16 cellular contexts compared by ENCODE assay signal in the genomic region with DNA sequence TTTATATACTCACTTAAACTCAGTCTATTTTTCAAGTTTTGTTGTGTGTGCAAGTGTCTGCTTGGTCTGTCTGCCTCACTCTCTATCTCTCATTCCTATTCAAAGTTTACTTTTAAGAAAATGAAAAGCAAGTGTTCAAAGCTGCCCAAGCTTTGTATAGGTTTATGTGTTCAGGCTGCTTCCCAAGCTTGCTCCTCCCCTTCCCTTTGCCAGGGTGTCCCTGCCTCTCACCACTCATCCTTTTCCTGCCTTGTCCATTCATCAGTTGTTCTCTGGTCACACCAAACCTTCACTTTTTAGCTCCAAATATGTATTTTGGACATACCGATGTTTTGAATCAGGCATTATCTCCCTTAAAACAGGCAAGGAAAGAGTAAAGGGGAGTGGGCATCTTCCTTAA. TPM values are rescaled to one million over a fixed set of nuclear protein-coding genes. Genes with fewer than 3 reads are reported as not detected.
A peak's percentile ranks its signal among the peaks of the same experiment; 100 is the strongest.
DNase-seq lines count a peak whose midpoint lies in the region; ATAC-seq, FAIRE-seq and TF ChIP-seq lines count a peak whose summit lies in the region.
"Had no signal": no experiment of that assay in that cellular context is flagged by ENCODE, and none has a peak within 500 bp of the region (broad histone marks: within the 10 kb centered on the region; RNA-seq: fewer than 3 reads in every experiment).

No MANE protein-coding gene starts in this region.

- intact Hi-C loops in activated CD4-positive, alpha-beta T cell treated with anti-CD3 and anti-CD28 coated beads, Interleukin-2, amount 10 ng/mL, durations not matched to agents 24 days and 14 days (cut with micrococcal nuclease): no loop called here
- intact Hi-C loops in GM12878 (cut with micrococcal nuclease; ENCODE audit: unreplicated experiment): no loop called here
- intact Hi-C loops in transverse colon (cut with DNase I; ENCODE audit: low total_unique reads): no loop called here

- peaks cover under 1% of the 10 kb centered on the region for H3K9me1 ChIP-seq in keratinocyte (ENCODE audit: control insufficient read depth, extremely low read depth, insufficient read depth, low read length)

- DNase-seq in activated CD4-positive, alpha-beta T cell treated with anti-CD3 and anti-CD28 coated beads, Interleukin-2, amount 10 ng/mL, durations not matched to agents 24 days and 14 days: peak; percentile 38
- no peak for DNase-seq in activated CD4-positive, alpha-beta T cell treated with anti-CD3 and anti-CD28 coated beads, Interleukin-2, amount 10 ng/mL, durations not matched to agents 7 days and 5 days
- DNase-seq in GM12878 (ENCODE audit: low read depth, low spot score) (no peak), keratinocyte (ENCODE audit: low read depth, low spot score) (no peak), transverse colon (no peak), NCI-H2227 (lab: John Stamatoyannopoulos, UW; ENCODE audit: unreplicated experiment) (no peak), NCI-H226 (no peak)
- DNase-seq: ACHN; activated CD4-positive, alpha-beta memory T cell treated with anti-CD3 and anti-CD28 coated beads, Interleukin-2, amount 10 ng/mL, durations not matched to agents 7 days and 5 days; DND-41; endodermal cell; NCI-H1694 had no signal

- TF ChIP-seq RAD21 in GM12878 (IDR thresholded peaks at IDR 0.05; ENCODE audit: insufficient read depth, low read depth, low read length): no peak

- H3K79me2 ChIP-seq in GM12878 (ENCODE audit: control insufficient read depth, insufficient read depth, low read length) (peaks cover 79% of the 10 kb centered on the region), keratinocyte (ENCODE audit: control insufficient read depth, insufficient read depth, low read length) (no peaks in the 10 kb centered on the region)

- H3K9me3 Mint-ChIP-seq in activated CD4-positive, alpha-beta T cell treated with anti-CD3 and anti-CD28 coated beads, Interleukin-2, amount 10 ng/mL, durations not matched to agents 24 days and 14 days: no peaks in the 10 kb centered on the region
- H3K9me3 Mint-ChIP-seq in activated CD4-positive, alpha-beta T cell treated with anti-CD3 and anti-CD28 coated beads, Interleukin-2, amount 10 ng/mL, durations not matched to agents 7 days and 5 days: no peaks in the 10 kb centered on the region
- H3K9me3 Mint-ChIP-seq: activated CD4-positive, alpha-beta memory T cell treated with anti-CD3 and anti-CD28 coated beads, Interleukin-2, amount 10 ng/mL, durations not matched to agents 7 days and 5 days; endodermal cell; nephron; T-helper 1 cell treated with Interleukin-12 subunit alpha and Interleukin-12 subunit beta and Interleukin-4 antibody, amounts not matched to agents 30 μg/mL and 1 μg/mL, for 36 hours had no signal

- peaks cover 2% of the 10 kb centered on the region for H3K4me1 Mint-ChIP-seq in activated CD4-positive, alpha-beta T cell treated with anti-CD3 and anti-CD28 coated beads, Interleukin-2, amount 10 ng/mL, durations not matched to agents 24 days and 14 days
- H3K4me1 Mint-ChIP-seq in activated CD4-positive, alpha-beta T cell treated with anti-CD3 and anti-CD28 coated beads, Interleukin-2, amount 10 ng/mL, durations not matched to agents 7 days and 5 days: no peaks in the 10 kb centered on the region
- H3K4me1 Mint-ChIP-seq: activated CD4-positive, alpha-beta memory T cell treated with anti-CD3 and anti-CD28 coated beads, Interleukin-2, amount 10 ng/mL, durations not matched to agents 7 days and 5 days had no signal

- no peak overlapping the region for H3K4me3 ChIP-seq in GM12878
- H3K4me3 ChIP-seq in keratinocyte (ENCODE audit: control insufficient read depth in 2 of 3, extremely low read depth in 1 of 3, insufficient read depth in 2 of 3, low read depth in 1 of 3, low read length in 3 of 3): no peak overlapping the region
- no peak overlapping the region for H3K4me3 ChIP-seq in transverse colon

- dilution Hi-C loops in keratinocyte (cut with MboI; ENCODE audit: extremely low pct_ligation_motif_present, low sequenced_read_pairs): no loop called here

- H3K27me3 Mint-ChIP-seq in activated CD4-positive, alpha-beta T cell treated with anti-CD3 and anti-CD28 coated beads, Interleukin-2, amount 10 ng/mL, durations not matched to agents 24 days and 14 days: no peaks in the 10 kb centered on the region
- no peaks in the 10 kb centered on the region for H3K27me3 Mint-ChIP-seq in activated CD4-positive, alpha-beta T cell treated with anti-CD3 and anti-CD28 coated beads, Interleukin-2, amount 10 ng/mL, durations not matched to agents 7 days and 5 days
- H3K27me3 Mint-ChIP-seq: activated CD4-positive, alpha-beta memory T cell treated with anti-CD3 and anti-CD28 coated beads, Interleukin-2, amount 10 ng/mL, durations not matched to agents 7 days and 5 days; activated naive CD8-positive, alpha-beta T cell had no signal

- no peak overlapping the region for H3K4me3 Mint-ChIP-seq in activated CD4-positive, alpha-beta T cell treated with anti-CD3 and anti-CD28 coated beads, Interleukin-2, amount 10 ng/mL, durations not matched to agents 24 days and 14 days
- no peak overlapping the region for H3K4me3 Mint-ChIP-seq in activated CD4-positive, alpha-beta T cell treated with anti-CD3 and anti-CD28 coated beads, Interleukin-2, amount 10 ng/mL, durations not matched to agents 7 days and 5 days
- H3K4me3 Mint-ChIP-seq: activated CD4-positive, alpha-beta memory T cell treated with anti-CD3 and anti-CD28 coated beads, Interleukin-2, amount 10 ng/mL, durations not matched to agents 7 days and 5 days; activated naive CD8-positive, alpha-beta T cell; endodermal cell; nephron; T-helper 1 cell treated with Interleukin-12 subunit alpha and Interleukin-12 subunit beta and Interleukin-4 antibody, amounts not matched to agents 30 μg/mL and 1 μg/mL, for 36 hours had no signal

- H4K20me1 ChIP-seq in GM12878 (ENCODE audit: control insufficient read depth, insufficient read depth) (no peaks in the 10 kb centered on the region), keratinocyte (ENCODE audit: control insufficient read depth, extremely low read depth, insufficient read depth, low read length) (no peaks in the 10 kb centered on the region)

- FAIRE-seq in GM12878 (lab: Jason Lieb, UNC) (no peak), keratinocyte (lab: Jason Lieb, UNC) (peak; percentile 44)

- H3K4me2 ChIP-seq in GM12878 (ENCODE audit: control insufficient read depth, insufficient read depth) (peak overlapping the region; percentile 67), keratinocyte (ENCODE audit: control insufficient read depth, extremely low read depth, insufficient read depth, low read depth, low read length) (no peak overlapping the region)

- no peaks in the 10 kb centered on the region for H3K27me3 ChIP-seq in GM12878 (replicated peaks in 1 of 2; ENCODE audit: control insufficient read depth in 2 of 2, insufficient read depth in 2 of 2, low read length in 1 of 2)
- no peaks in the 10 kb centered on the region for H3K27me3 ChIP-seq in keratinocyte (ENCODE audit: control insufficient read depth, extremely low read depth, insufficient read depth, low read length)
- no peaks in the 10 kb centered on the region for H3K27me3 ChIP-seq in transverse colon

- H2AFZ ChIP-seq in GM12878 (ENCODE audit: control insufficient read depth, low read depth, low read length): no peak overlapping the region
- no peak overlapping the region for H2AFZ ChIP-seq in keratinocyte (ENCODE audit: control insufficient read depth, low read length)

- in situ Hi-C loops in GM12878 (cut with MboI): no loop called here
- in situ Hi-C loops in transverse colon (cut with MboI; ENCODE audit: low pct_ligation_motif_present in 1 of 4, low pct_unique_long_range_greater_than_20kb in 1 of 4, low sequenced_read_pairs in 3 of 4): no loop called here

- ATAC-seq in GM12878: peak; percentile 4; the same call in 2 of the 3 replicates
- no peak for ATAC-seq in HG02852 (IDR thresholded peaks at IDR 0.05; ENCODE audit: unreplicated experiment)

- H3K4me1 ChIP-seq in GM12878 (ENCODE audit: control insufficient read depth, insufficient read depth, low read length) (peaks cover 35% of the 10 kb centered on the region), keratinocyte (ENCODE audit: control insufficient read depth, extremely low read depth, insufficient read depth, low read length) (no peaks in the 10 kb centered on the region), transverse colon (peaks cover 11 to 46% (median 32%) of the 10 kb centered on the region in 4 donors)

- RAD21 ChIA-PET in GM12878 (lab: Charles Lee; ENCODE audit: unreplicated experiment): interaction anchor here (0.6 to 15.9 kb wide), 29 partner anchors 9 to 333 kb away, joined by 3 to 215 read pairs (median 6); a partner anchor contains a TSS

- H3K9ac ChIP-seq in GM12878 (ENCODE audit: control insufficient read depth, insufficient read depth, low read length) (0 out of 2 replicates have a peak overlapping the region, but pooled peaks have one; percentile 30), keratinocyte (ENCODE audit: control insufficient read depth, extremely low read depth, insufficient read depth, low read length) (no peak overlapping the region)

- TF ChIP-seq POLR2A in GM12878 (IDR thresholded peaks at IDR 0.05; ENCODE audit: low read depth, low read length) (no peak), transverse colon (IDR thresholded peaks at IDR 0.05) (no peak)

- POLR2A ChIA-PET in activated CD4-positive, alpha-beta T cell treated with anti-CD3 and anti-CD28 coated beads, Interleukin-2, amount 10 ng/mL, durations not matched to agents 7 days and 5 days (lab: Charles Lee): interaction anchor here (0.6 kb wide), 1 partner anchor 21 kb away, joined by 3 read pairs; no protein-coding TSS in a partner anchor
- POLR2A ChIA-PET in GM12878 (lab: Charles Lee): interaction anchor here (0.6 to 3.9 kb wide), 26 partner anchors 8 to 123 kb away, joined by 3 to 30 read pairs (median 4); a partner anchor contains a TSS

- no peak for TF ChIP-seq EP300 in GM12878 (IDR thresholded peaks at IDR 0.05; ENCODE audit: borderline replicate concordance in 1 of 2, control insufficient read depth in 1 of 2, low read depth in 2 of 2, low read length in 2 of 2)
- no peak for TF ChIP-seq EP300 in transverse colon (IDR thresholded peaks at IDR 0.05; ENCODE audit: low read depth)

- peaks cover 2 to 6% of the 10 kb centered on the region in 2 experiments; a peak in 1 of 4 replicates for H3K36me3 ChIP-seq in GM12878 (ENCODE audit: control insufficient read depth in 2 of 2, insufficient read depth in 2 of 2, low read length in 1 of 2)
- no peaks in the 10 kb centered on the region for H3K36me3 ChIP-seq in keratinocyte (ENCODE audit: control insufficient read depth in 2 of 2, extremely low read depth in 1 of 2, insufficient read depth in 2 of 2, low read length in 2 of 2)
- no peaks in the 10 kb centered on the region for H3K36me3 ChIP-seq in transverse colon

- SMC1A ChIA-PET in GM12878 (lab: Charles Lee; ENCODE audit: uncharacterized antibody, unreplicated experiment): interaction anchor here (0.7 to 16.5 kb wide), 28 partner anchors 9 to 270 kb away, joined by 3 to 491 read pairs (median 6); a partner anchor contains a TSS

- no TSS peak for BruUV-seq in GM12878 (replicated peaks; lab: Mats Ljungman, UMichigan)

- CTCF ChIA-PET in activated CD4-positive, alpha-beta T cell treated with anti-CD3 and anti-CD28 coated beads, Interleukin-2, amount 10 ng/mL, durations not matched to agents 7 days and 5 days (lab: Charles Lee): interaction anchor here (0.6 to 1.5 kb wide), 3 partner anchors 10 to 256 kb away, joined by 3 to 4 read pairs (median 3); no protein-coding TSS in a partner anchor
- CTCF ChIA-PET in GM12878 (lab: Yijun Ruan, JAX): interaction anchor here (0.7 to 12.1 kb wide), 21 partner anchors 9 to 400 kb away, joined by 3 to 125 read pairs (median 4); a partner anchor contains a TSS

- H3K27ac Mint-ChIP-seq in activated CD4-positive, alpha-beta T cell treated with anti-CD3 and anti-CD28 coated beads, Interleukin-2, amount 10 ng/mL, durations not matched to agents 24 days and 14 days: no peak overlapping the region
- no peak overlapping the region for H3K27ac Mint-ChIP-seq in activated CD4-positive, alpha-beta T cell treated with anti-CD3 and anti-CD28 coated beads, Interleukin-2, amount 10 ng/mL, durations not matched to agents 7 days and 5 days
- H3K27ac Mint-ChIP-seq: activated CD4-positive, alpha-beta memory T cell treated with anti-CD3 and anti-CD28 coated beads, Interleukin-2, amount 10 ng/mL, durations not matched to agents 7 days and 5 days; activated naive CD8-positive, alpha-beta T cell; endodermal cell; nephron; T-helper 1 cell treated with Interleukin-12 subunit alpha and Interleukin-12 subunit beta and Interleukin-4 antibody, amounts not matched to agents 30 μg/mL and 1 μg/mL, for 36 hours had no signal

- TF ChIP-seq CTCF in GM12878 (IDR thresholded peaks at IDR 0.05 in 2 of 3, conservative IDR thresholded peaks at IDR 0.05 in 1 of 3; ENCODE audit: control insufficient read depth in 2 of 3, extremely low read depth in 1 of 3, insufficient read depth in 1 of 3, low read depth in 3 of 3, low read length in 3 of 3) (no peak), keratinocyte (optimal IDR thresholded peaks at IDR 0.05 in 1 of 3, IDR thresholded peaks at IDR 0.05 in 1 of 3, conservative IDR thresholded peaks at IDR 0.05 in 1 of 3; ENCODE audit: extremely low read depth in 1 of 3, insufficient read depth in 2 of 3, low read length in 3 of 3) (no peak), transverse colon (IDR thresholded peaks at IDR 0.05) (no peak)

- H3K27ac ChIP-seq in GM12878 (ENCODE audit: control insufficient read depth, insufficient read depth): peak overlapping the region; percentile 70
- no peak overlapping the region for H3K27ac ChIP-seq in keratinocyte (ENCODE audit: control insufficient read depth, insufficient read depth, low read length)
- H3K27ac ChIP-seq in transverse colon: peak overlapping the region in 3 of 4 donors; percentile 14 to 38 (median 32)

- H3K9me3 ChIP-seq in GM12878 (replicated peaks; ENCODE audit: control insufficient read depth, insufficient read depth, low read length) (no peaks in the 10 kb centered on the region), keratinocyte (ENCODE audit: control insufficient read depth, low read depth, low read length) (no peaks in the 10 kb centered on the region), transverse colon (no peaks in the 10 kb centered on the region)

- 93% methylated on average over 1 of the region's 1 CpG for WGBS in GM12878 (ENCODE audit: insufficient coverage, insufficient replicate concordance, low lambda C conversion rate, missing lambda C conversion rate)
- 93 to 94% methylated on average over 1 of the region's 1 CpG for WGBS in transverse colon (ENCODE audit: low coverage in 1 of 2), 2 donors

- no peaks in the 10 kb centered on the region for H3K36me3 Mint-ChIP-seq in activated CD4-positive, alpha-beta T cell treated with anti-CD3 and anti-CD28 coated beads, Interleukin-2, amount 10 ng/mL, durations not matched to agents 24 days and 14 days (ENCODE audit: low read depth)
- peaks cover 3% of the 10 kb centered on the region for H3K36me3 Mint-ChIP-seq in activated CD4-positive, alpha-beta T cell treated with anti-CD3 and anti-CD28 coated beads, Interleukin-2, amount 10 ng/mL, durations not matched to agents 7 days and 5 days (ENCODE audit: low read depth)

RNA-seq across cellular contexts. Expression of a gene that starts 41.3 kb away (rescaled TPM):
- 22.8 and 23.0 TPM in 2 replicates for total RNA-seq in activated CD4-positive, alpha-beta T cell treated with anti-CD3 and anti-CD28 coated beads, Interleukin-2, amount 10 ng/mL, durations not matched to agents 24 days and 14 days
- total RNA-seq in activated CD4-positive, alpha-beta T cell treated with anti-CD3 and anti-CD28 coated beads, Interleukin-2, amount 10 ng/mL, durations not matched to agents 7 days and 5 days: 10 to 100 TPM; 18.2 to 20.4 TPM
- total RNA-seq in GM12878 (2013; cell fraction: nucleolus; rRNA removed): 283 and 300 TPM in 2 replicates
- total RNA-seq in GM12878 (2014; rRNA removed) (92.7 and 120 TPM in 2 replicates), GM12878 (2014; rRNA removed; fragmentation: Illumina TruSeq; extraction: Trizol) (130 and 131 TPM in 2 replicates), GM12878 (2021) (110 and 131 TPM in 2 replicates), transverse colon (10 to 100 TPM; 18.5 to 51.8 (median 40.9) TPM)
- 19.4 TPM for polyA plus RNA-seq in GM12878 (2011; ENCODE audit: low read depth)
- polyA plus RNA-seq in GM12878 (2011; rRNA removed) (121 and 218 TPM in 2 replicates), GM12878 (2014; fragmentation: Illumina TruSeq; extraction: Trizol) (134 and 173 TPM in 2 replicates), GM12878 (2014; fragmentation: Nextera tagmentation; extraction: Ambion mirVana) (10 to 100 TPM; 43.0 to 50.2 TPM), GM12878 (2014; rRNA removed) (76.8 and 90.8 TPM in 2 replicates), GM12878 (2016; fragmentation: Nextera tagmentation; extraction: Ambion mirVana) (100 to 1,000 TPM; 144 to 154 TPM), keratinocyte (8.6 to 25.4 TPM (median 19.0 TPM) in 3 replicates)
- polyA plus RNA-seq in GM12878 (2011; cell fraction: cytosol; rRNA removed): 24.3 and 29.2 TPM in 2 replicates
- 70.9 and 75.1 TPM in 2 replicates for polyA plus RNA-seq in GM12878 (2011; cell fraction: nucleus; rRNA removed)
- 40.8 and 44.4 TPM in 2 replicates for polyA plus RNA-seq in GM12878 (2012)
- 41.8 and 75.6 TPM in 2 replicates for polyA minus RNA-seq in GM12878 (2011; rRNA and poly(A)+ RNA removed)
- polyA minus RNA-seq in GM12878 (2011; cell fraction: cytosol; rRNA and poly(A)+ RNA removed): 35.9 and 43.5 TPM in 2 replicates
- polyA minus RNA-seq in GM12878 (2011; cell fraction: nucleus; rRNA and poly(A)+ RNA removed): 36.5 and 60.8 TPM in 2 replicates
- 92.6 TPM for polyA plus RNA-seq in keratinocyte (2011; ENCODE audit: low read depth)
- 10.3 and 19.1 TPM in 2 replicates for polyA plus RNA-seq in keratinocyte (2011; cell fraction: cytosol; rRNA removed)
- polyA plus RNA-seq in keratinocyte (2011; cell fraction: nucleus; rRNA removed): 20.7 and 21.8 TPM in 2 replicates
- 11.1 and 18.0 TPM in 2 replicates for polyA plus RNA-seq in keratinocyte (2012; ENCODE audit: low replicate concordance)
- 2.2 to 16.0 TPM (median 14.1 TPM) in 3 replicates for polyA minus RNA-seq in keratinocyte
- 9.8 TPM for polyA minus RNA-seq in keratinocyte (2011; cell fraction: cytosol; rRNA and poly(A)+ RNA removed)
- polyA minus RNA-seq in keratinocyte (2011; cell fraction: nucleus; rRNA and poly(A)+ RNA removed): 14.5 and 30.5 TPM in 2 replicates

RNA-seq across cellular contexts. Expression of a gene that starts 47.2 kb away (rescaled TPM):
- 55.9 and 58.8 TPM in 2 replicates for total RNA-seq in activated CD4-positive, alpha-beta T cell treated with anti-CD3 and anti-CD28 coated beads, Interleukin-2, amount 10 ng/mL, durations not matched to agents 24 days and 14 days
- 10 to 100 TPM; 17.3 to 18.0 TPM for total RNA-seq in activated CD4-positive, alpha-beta T cell treated with anti-CD3 and anti-CD28 coated beads, Interleukin-2, amount 10 ng/mL, durations not matched to agents 7 days and 5 days
- total RNA-seq in GM12878 (2013; cell fraction: nucleolus; rRNA removed): 49.7 and 52.1 TPM in 2 replicates
- total RNA-seq in GM12878 (2014; rRNA removed) (37.2 and 40.4 TPM in 2 replicates), GM12878 (2014; rRNA removed; fragmentation: Illumina TruSeq; extraction: Trizol) (53.6 TPM in 2 replicates), GM12878 (2021) (47.2 and 51.7 TPM in 2 replicates), transverse colon (1 to 10 TPM in 2 of 4 donors, under 1 TPM in 2; 0.75 to 1.7 (median 1.3) TPM)
- 13.3 TPM for polyA plus RNA-seq in GM12878 (2011; ENCODE audit: low read depth)
- polyA plus RNA-seq in GM12878 (2011; rRNA removed) (48.0 and 80.9 TPM in 2 replicates), GM12878 (2014; fragmentation: Illumina TruSeq; extraction: Trizol) (33.9 and 41.1 TPM in 2 replicates), GM12878 (2014; fragmentation: Nextera tagmentation; extraction: Ambion mirVana) (10 to 100 TPM in 1 of 2 experiments, 1 to 10 TPM in 1; 7.9 to 13.1 TPM), GM12878 (2014; rRNA removed) (19.2 and 25.2 TPM in 2 replicates), GM12878 (2016; fragmentation: Nextera tagmentation; extraction: Ambion mirVana) (10 to 100 TPM; 17.6 to 38.1 TPM), keratinocyte (12.5 to 33.6 TPM (median 28.1 TPM) in 3 replicates)
- 14.4 and 15.3 TPM in 2 replicates for polyA plus RNA-seq in GM12878 (2011; cell fraction: cytosol; rRNA removed)
- 14.0 and 16.0 TPM in 2 replicates for polyA plus RNA-seq in GM12878 (2011; cell fraction: nucleus; rRNA removed)
- polyA plus RNA-seq in GM12878 (2012): 17.7 and 25.6 TPM in 2 replicates
- 32.5 and 45.8 TPM in 2 replicates for polyA minus RNA-seq in GM12878 (2011; rRNA and poly(A)+ RNA removed)
- 22.6 and 33.0 TPM in 2 replicates for polyA minus RNA-seq in GM12878 (2011; cell fraction: cytosol; rRNA and poly(A)+ RNA removed)
- polyA minus RNA-seq in GM12878 (2011; cell fraction: nucleus; rRNA and poly(A)+ RNA removed): 14.7 and 16.2 TPM in 2 replicates
- 17.1 TPM for polyA plus RNA-seq in keratinocyte (2011; ENCODE audit: low read depth)
- polyA plus RNA-seq in keratinocyte (2011; cell fraction: cytosol; rRNA removed): 12.6 and 27.3 TPM in 2 replicates
- polyA plus RNA-seq in keratinocyte (2011; cell fraction: nucleus; rRNA removed): 5.8 and 7.8 TPM in 2 replicates
- polyA plus RNA-seq in keratinocyte (2012; ENCODE audit: low replicate concordance): 12.8 and 34.0 TPM in 2 replicates
- 9.7 to 50.9 TPM (median 15.1 TPM) in 3 replicates for polyA minus RNA-seq in keratinocyte
- polyA minus RNA-seq in keratinocyte (2011; cell fraction: cytosol; rRNA and poly(A)+ RNA removed): 32.8 TPM
- polyA minus RNA-seq in keratinocyte (2011; cell fraction: nucleus; rRNA and poly(A)+ RNA removed): 7.7 and 14.3 TPM in 2 replicates

Comparison
In these comparisons a context has a peak if more than half of its experiments do, and no peak if none do; other contexts are left out.
1. RNA of a gene that starts 47.2 kb away (total RNA-seq): 55.9 to 58.8 TPM in activated CD4-positive, alpha-beta T cell treated with anti-CD3 and anti-CD28 coated beads, Interleukin-2, amount 10 ng/mL, durations not matched to agents 24 days and 14 days, 37.2 to 53.6 TPM in GM12878 and 17.3 to 18.0 TPM in activated CD4-positive, alpha-beta T cell treated with anti-CD3 and anti-CD28 coated beads, Interleukin-2, amount 10 ng/mL, durations not matched to agents 7 days and 5 days; 0.75 to 1.7 TPM in transverse colon; every median in the first group is over 4 times any median in the second.